10 cellular contexts compared by ENCODE assay signal in the genomic region with DNA sequence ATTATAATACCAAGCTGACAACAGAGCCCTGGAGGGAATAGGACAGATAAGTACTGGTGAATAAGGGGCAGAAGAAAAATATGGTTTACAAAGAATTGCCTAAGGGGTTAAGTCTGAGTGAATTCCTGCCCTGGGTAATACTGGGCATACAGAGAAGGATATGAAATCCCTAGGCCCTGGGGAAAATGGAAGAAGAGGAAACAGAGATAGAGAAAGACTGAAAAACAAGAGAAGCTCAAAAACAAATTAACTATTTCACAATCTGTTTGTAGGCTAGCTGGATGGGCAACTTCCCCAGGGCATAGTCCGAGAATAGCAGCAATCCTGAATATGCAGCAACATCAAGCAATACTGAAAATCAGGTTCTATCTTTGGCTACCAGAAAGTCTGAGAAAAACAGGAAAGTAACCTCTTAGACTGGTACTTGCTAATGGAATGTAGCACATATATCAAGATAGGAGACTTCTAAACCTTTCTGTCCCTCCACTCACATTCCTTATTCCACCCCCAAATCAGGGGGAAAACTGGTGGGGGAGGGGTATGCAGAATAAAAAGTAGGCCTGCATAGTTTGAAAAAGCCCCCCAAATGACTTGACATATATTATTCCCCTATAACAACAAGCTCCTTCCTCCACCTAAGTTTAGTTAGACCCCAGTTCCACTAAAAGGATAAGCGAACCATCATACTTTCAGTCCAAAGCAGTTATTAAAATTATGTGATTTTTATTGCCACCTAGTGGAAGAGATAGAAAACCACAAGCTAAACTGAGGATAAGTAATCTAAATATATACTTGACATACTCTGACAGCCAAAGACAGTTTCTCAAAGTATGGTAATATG. TPM values are rescaled to one million over a fixed set of nuclear protein-coding genes. Genes with fewer than 3 reads are reported as not detected.
A peak's percentile ranks its signal among the peaks of the same experiment; 100 is the strongest.
DNase-seq lines count a peak whose midpoint lies in the region; TF ChIP-seq lines count a peak whose summit lies in the region.
"Had no signal": no experiment of that assay in that cellular context is flagged by ENCODE, and none has a peak within 500 bp of the region (broad histone marks: within the 10 kb centered on the region; RNA-seq: fewer than 3 reads in every experiment).

No MANE protein-coding gene starts in this region.

- DNase-seq in A172 (ENCODE audit: low spot score) (peak; percentile 53), GM13976 (ENCODE audit: low spot score) (peak; percentile 53), NCI-H2227 treated with DMSO at 0.1 percent for 48 hours (lab: John Stamatoyannopoulos, UW) (peak; percentile 35), kidney epithelial cell (ENCODE audit: low read depth) (no peak), testis (no peak)
- DNase-seq in stimulated activated CD8-positive, alpha-beta memory T cell treated with anti-CD3 and anti-CD28 coated beads, Interleukin-4, amount 100 ng/mL, for 48 hours = no peak
- DNase-seq in activated CD4-positive, alpha-beta T cell treated with anti-CD3 and anti-CD28 coated beads, Interleukin-2, amount 50 U/mL, for 4 hours = no peak
- DNase-seq: stimulated activated naive B cell treated with anti-CD40 and anti-IgM and Interleukin-4, amounts not matched to agents 10 μg/mL and 1 μg/mL and 100 μg/mL, for 72 hours had no signal

- TF ChIP-seq CTCF in GM13976 (IDR thresholded peaks at IDR 0.05; ENCODE audit: borderline replicate concordance, control extremely low read depth, extremely low read depth, insufficient read depth, missing control alignments) (peak; percentile 32), brain (conservative IDR thresholded peaks at IDR 0.05) (peak; percentile 77 to 80), kidney epithelial cell (IDR thresholded peaks at IDR 0.05; ENCODE audit: insufficient read depth, low read length, poor library complexity, severe bottlenecking) (peak; percentile 43), testis (IDR thresholded peaks at IDR 0.05) (peak; percentile 50 to 72 (median 62))

- H3K9me3 ChIP-seq in testis = no peaks in the 10 kb centered on the region

- H3K27ac Mint-ChIP-seq in brain = peak overlapping the region in 2 of 5 experiments; percentile 6 to 86
- H3K27ac Mint-ChIP-seq: activated naive CD8-positive, alpha-beta T cell; stimulated activated naive B cell treated with anti-CD40 and anti-IgM and Interleukin-4, amounts not matched to agents 10 μg/mL and 1 μg/mL and 100 μg/mL, for 72 hours had no signal

- H3K4me1 Mint-ChIP-seq in brain = peaks cover 17% of the 10 kb centered on the region

- TF ChIP-seq POLR2A in testis (IDR thresholded peaks at IDR 0.05) = no peak

- peak overlapping the region in 1 of 2 donors; percentile 15 for H3K27ac ChIP-seq in testis

- no peaks in the 10 kb centered on the region for H3K4me1 ChIP-seq in testis

- in situ Hi-C loops in GM13976 (cut with MboI; ENCODE audit: low sequenced_read_pairs, unreplicated experiment) = loop anchor here (25.0 kb wide), 2 partner anchors 354 to 504 kb away; no protein-coding TSS in a partner anchor

- WGBS in testis, 2 donors = 41 to 50% methylated on average over 2 of the region's 2 CpGs

- peaks cover 0 to 6% (median 3%) of the 10 kb centered on the region in 5 experiments for H3K9me3 Mint-ChIP-seq in brain
- H3K9me3 Mint-ChIP-seq: stimulated activated naive B cell treated with anti-CD40 and anti-IgM and Interleukin-4, amounts not matched to agents 10 μg/mL and 1 μg/mL and 100 μg/mL, for 72 hours had no signal

- H3K36me3 ChIP-seq in kidney epithelial cell (ENCODE audit: control insufficient read depth, insufficient read depth, low read length) = no peaks in the 10 kb centered on the region
- H3K36me3 ChIP-seq in testis (ENCODE audit: low read depth, missing control alignments) = no peaks in the 10 kb centered on the region

- peaks cover 26% of the 10 kb centered on the region for H3K36me3 Mint-ChIP-seq in brain

- no peaks in the 10 kb centered on the region for H3K27me3 Mint-ChIP-seq in brain
- H3K27me3 Mint-ChIP-seq: activated naive CD8-positive, alpha-beta T cell; stimulated activated naive B cell treated with anti-CD40 and anti-IgM and Interleukin-4, amounts not matched to agents 10 μg/mL and 1 μg/mL and 100 μg/mL, for 72 hours had no signal

- H3K4me3 Mint-ChIP-seq in brain = no peak overlapping the region
- H3K4me3 Mint-ChIP-seq: activated naive CD8-positive, alpha-beta T cell; stimulated activated naive B cell treated with anti-CD40 and anti-IgM and Interleukin-4, amounts not matched to agents 10 μg/mL and 1 μg/mL and 100 μg/mL, for 72 hours had no signal

- intact Hi-C loops in testis (cut with DNase I; ENCODE audit: low total_unique reads) = no loop called here

- H3K27me3 ChIP-seq in kidney epithelial cell (ENCODE audit: control insufficient read depth, insufficient read depth, low read length) (no peaks in the 10 kb centered on the region), testis (no peaks in the 10 kb centered on the region)

- H3K4me3 ChIP-seq in kidney epithelial cell (ENCODE audit: low read depth, low read length) (no peak overlapping the region), testis (no peak overlapping the region)

RNA-seq across cellular contexts. Expression of gene SLC38A9, which starts 20.6 kb away (rescaled TPM):
- 30.2 and 33.1 TPM in 2 replicates for total RNA-seq in A172 (2014; rRNA removed; shearing (Covaris generic))
- polyA plus RNA-seq in brain (ENCODE audit: insufficient read depth, low read depth, low replicate concordance) = 4.8 TPM
- total RNA-seq in kidney epithelial cell = 16.6 and 21.5 TPM in 2 replicates
- 10 to 100 TPM; 25.3 to 32.1 TPM for total RNA-seq in testis
- polyA plus RNA-seq in testis (ENCODE audit: insufficient read depth, low read depth, low replicate concordance) = 50.1 TPM

RNA-seq across cellular contexts. Expression of gene DDX4, which starts 46.4 kb away (rescaled TPM):
- not detected in 2 replicates for total RNA-seq in A172 (2014; rRNA removed; shearing (Covaris generic))
- polyA plus RNA-seq in brain (ENCODE audit: insufficient read depth, low read depth, low replicate concordance) (not detected), testis (ENCODE audit: insufficient read depth, low read depth, low replicate concordance) (165 TPM)
- total RNA-seq in kidney epithelial cell (not detected in 2 replicates), testis (100 to 1,000 TPM in 1 of 2 donors, 10 to 100 TPM in 1; 85.8 to 116 TPM)

Comparison
In these comparisons a context has a peak if more than half of its experiments do, and no peak if none do; other contexts are left out.
1. DNase-seq: peak in A172 (single experiment), GM13976 (single experiment) and NCI-H2227 treated with DMSO at 0.1 percent for 48 hours (single experiment); none in kidney epithelial cell (single experiment), testis (single experiment), stimulated activated CD8-positive, alpha-beta memory T cell treated with anti-CD3 and anti-CD28 coated beads, Interleukin-4, amount 100 ng/mL, for 48 hours (single experiment) and activated CD4-positive, alpha-beta T cell treated with anti-CD3 and anti-CD28 coated beads, Interleukin-2, amount 50 U/mL, for 4 hours (0 of 2).
2. RNA of gene DDX4, which starts 46.4 kb away (total RNA-seq): 85.8 to 116 TPM in testis; not detected in A172 and not detected in kidney epithelial cell; every median in the first group is over 10 times any median in the second.
3. Peak in every context shown above with its lines, with median percentiles within 50 percentile points of each other: CTCF ChIP-seq.